ENCODE assay signal across 8 cellular contexts in the genomic region with DNA sequence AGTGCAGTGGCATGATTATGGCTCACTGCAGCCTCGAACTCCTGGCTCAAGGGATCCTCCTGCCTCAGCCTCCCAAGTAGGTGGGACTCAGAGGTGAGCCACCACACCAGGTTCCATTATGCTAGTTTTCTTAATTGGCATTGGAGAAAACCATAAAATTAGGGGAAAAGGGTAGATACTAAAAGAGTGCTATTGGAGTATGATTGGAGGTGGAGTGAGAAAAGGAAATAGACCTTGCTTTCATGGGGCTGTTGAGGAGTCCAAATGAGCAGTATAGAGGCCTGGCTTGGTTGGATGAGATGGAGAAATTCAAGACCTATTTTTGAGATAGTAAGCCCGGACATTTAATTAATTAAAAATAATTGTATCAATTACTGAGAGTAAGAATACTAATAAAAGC. TPM values are rescaled to one million over a fixed set of nuclear protein-coding genes. Genes with fewer than 3 reads are reported as not detected.
DNase-seq lines count a peak whose midpoint lies in the region; ATAC-seq and TF ChIP-seq lines count a peak whose summit lies in the region.

No MANE protein-coding gene starts in this region.

- H3K27ac ChIP-seq in RWPE1 (peak overlapping the region; percentile 88), esophagus squamous epithelium (peak overlapping the region in 3 of 4 donors; percentile 51 to 84 (median 52)), psoas muscle (peak overlapping the region; percentile 25)

- H3K9me3 ChIP-seq in esophagus squamous epithelium (no peaks in the 10 kb centered on the region), psoas muscle (no peaks in the 10 kb centered on the region)

- ATAC-seq in psoas muscle = no peak
- ATAC-seq in GM18505 (IDR thresholded peaks at IDR 0.05; ENCODE audit: unreplicated experiment) = no peak
- no peak for ATAC-seq in HG02840 (IDR thresholded peaks at IDR 0.05; ENCODE audit: low FRiP score, unreplicated experiment)

- 50 to 63% methylated on average over 2 of the region's 2 CpGs for WGBS in esophagus squamous epithelium, 2 donors
- WGBS in psoas muscle, 3 donors = 32 to 45% (median 39%) methylated on average over 2 of the region's 2 CpGs

- DNase-seq in Daoy (ENCODE audit: low read depth) = peak; percentile 1
- no peak for DNase-seq in RWPE1 (ENCODE audit: low spot score)
- no peak for DNase-seq in esophagus squamous epithelium (lab: John Stamatoyannopoulos, UW)
- DNase-seq in psoas muscle = no peak
- no peak for DNase-seq in stimulated activated CD4-positive, alpha-beta T cell treated with anti-CD3 and anti-CD28 coated beads, Interleukin-4, amount 100 ng/mL, for 1 hour
- no peak for DNase-seq in retina

- POLR2A ChIA-PET in RWPE1 (lab: Yijun Ruan, JAX; ENCODE audit: low non-redundant PET) = no interaction called here

- TF ChIP-seq CTCF in RWPE1 (conservative IDR thresholded peaks at IDR 0.05; ENCODE audit: low read depth) = no peak
- TF ChIP-seq CTCF in esophagus squamous epithelium (IDR thresholded peaks at IDR 0.05) = no peak
- TF ChIP-seq CTCF in psoas muscle (IDR thresholded peaks at IDR 0.05) = no peak

- intact Hi-C loops in esophagus squamous epithelium (cut with DNase I) (no loop called here), psoas muscle (cut with DNase I) (loop anchor here in 1 of 2 donors (2.0 kb wide), 1 partner anchor 44 kb away; a partner anchor contains a TSS)

- CTCF ChIA-PET in RWPE1 (lab: Yijun Ruan, JAX) = interaction anchor here (0.7 kb wide), 1 partner anchor 419 kb away, joined by 4 read pairs; no protein-coding TSS in a partner anchor

- H3K27me3 ChIP-seq in esophagus squamous epithelium (no peaks in the 10 kb centered on the region), psoas muscle (ENCODE audit: insufficient read depth in 3 of 3, low read length in 2 of 3) (no peaks in the 10 kb centered on the region)

- H3K4me1 ChIP-seq in esophagus squamous epithelium (peaks cover 6 to 21% (median 11%) of the 10 kb centered on the region in 3 donors), psoas muscle (peaks cover 8% of the 10 kb centered on the region)

- TF ChIP-seq POLR2A in esophagus squamous epithelium (IDR thresholded peaks at IDR 0.05) (no peak), GM18505 (IDR thresholded peaks at IDR 0.05; ENCODE audit: borderline replicate concordance, extremely low read depth, insufficient read depth, insufficient read length) (no peak)

- H3K36me3 ChIP-seq in esophagus squamous epithelium (peaks cover 0 to 23% (median 0%) of the 10 kb centered on the region in 3 donors), psoas muscle (ENCODE audit: insufficient read depth in 1 of 2, low read depth in 1 of 2) (peaks cover 0 to 14% of the 10 kb centered on the region in 2 donors)

- H3K4me3 ChIP-seq in esophagus squamous epithelium (peak overlapping the region in 3 of 4 donors; percentile 63 to 92 (median 89)), psoas muscle (peak overlapping the region; percentile 41)

RNA-seq across cellular contexts. Expression of a gene that starts 0.9 kb away (rescaled TPM):
- 12.8 and 15.1 TPM in 2 replicates for total RNA-seq in Daoy (2014; rRNA removed; shearing (Covaris generic))
- total RNA-seq in esophagus squamous epithelium = 1 to 10 TPM; 1.8 to 6.2 (median 4.3) TPM
- total RNA-seq in psoas muscle = 1 to 10 TPM; 2.4 to 4.3 (median 4.2) TPM
- 1 to 10 TPM; 1.2 to 8.7 (median 2.7) TPM for polyA plus RNA-seq in psoas muscle

RNA-seq across cellular contexts. Expression of a gene that starts 32.3 kb away (rescaled TPM):
- total RNA-seq in Daoy (2014; rRNA removed; shearing (Covaris generic)) = 11.3 and 11.5 TPM in 2 replicates
- 1 to 10 TPM; 3.8 to 7.6 (median 5.7) TPM for total RNA-seq in esophagus squamous epithelium
- total RNA-seq in psoas muscle = 1 to 10 TPM; 1.3 to 2.9 (median 1.8) TPM
- 1 to 10 TPM in 1 of 3 donors, under 1 TPM in 2; 0.70 to 1.8 (median 0.73) TPM for polyA plus RNA-seq in psoas muscle

RNA-seq across cellular contexts. Expression of a gene that starts 43.4 kb away (rescaled TPM):
- 6.4 and 6.5 TPM in 2 replicates for total RNA-seq in Daoy (2014; rRNA removed; shearing (Covaris generic))
- total RNA-seq in esophagus squamous epithelium (10 to 100 TPM in 2 of 4 donors, 1 to 10 TPM in 2; 7.2 to 23.7 (median 9.4) TPM), psoas muscle (10 to 100 TPM; 21.7 to 28.2 (median 24.8) TPM)
- 10 to 100 TPM in 1 of 3 donors, 1 to 10 TPM in 2; 7.5 to 16.5 (median 8.6) TPM for polyA plus RNA-seq in psoas muscle

Comparison
In these comparisons a context has a peak if more than half of its experiments do, and no peak if none do; other contexts are left out.
1. H3K27ac ChIP-seq: peak in every context shown above with its lines; median percentile 88 in RWPE1; 52 in esophagus squamous epithelium; 25 in psoas muscle.